In genomic region chr7:44262031-44262430, GRCh38 we compare ENCODE assay signal across 14 cellular contexts.
DNase-seq lines count a peak whose midpoint lies in the region; ATAC-seq and TF ChIP-seq lines count a peak whose summit lies in the region.
"Had no signal": no experiment of that assay in that cellular context is flagged by ENCODE, and none has a peak within 500 bp of the region (broad histone marks: within the 10 kb centered on the region; RNA-seq: fewer than 3 reads in every experiment).

No MANE protein-coding gene starts in this region.

- TF ChIP-seq POLR2A in esophagus squamous epithelium (IDR thresholded peaks at IDR 0.05), result no peak

- H3K4me1 ChIP-seq in right atrium auricular region (peaks cover 0 to 76% of the 10 kb centered on the region in 2 donors), skeletal muscle tissue (ENCODE audit: control insufficient read depth in 3 of 3, insufficient read depth in 3 of 3, low read length in 3 of 3) (peaks cover 64 to 94% (median 86%) of the 10 kb centered on the region in 3 donors), esophagus squamous epithelium (peaks cover 28 to 79% (median 49%) of the 10 kb centered on the region in 3 donors)

- H3K4me3 ChIP-seq in right atrium auricular region, result no peak overlapping the region
- no peak overlapping the region for H3K4me3 ChIP-seq in epithelial cell of esophagus (ENCODE audit: low read length)
- H3K4me3 ChIP-seq in skeletal muscle tissue (ENCODE audit: low read length in 3 of 3), result no peak overlapping the region
- no peak overlapping the region for H3K4me3 ChIP-seq in esophagus squamous epithelium

- peak overlapping the region; percentile 81 to 89 for H3K27ac ChIP-seq in right atrium auricular region
- no peak overlapping the region for H3K27ac ChIP-seq in skeletal muscle tissue (ENCODE audit: low read depth, low read length)
- no peak overlapping the region for H3K27ac ChIP-seq in esophagus squamous epithelium
- H3K27ac ChIP-seq: HL-60 had no signal

- no peaks in the 10 kb centered on the region for H3K36me3 ChIP-seq in right atrium auricular region
- H3K36me3 ChIP-seq in skeletal muscle tissue (ENCODE audit: control insufficient read depth in 3 of 3, insufficient read depth in 3 of 3, low read length in 3 of 3), result no peaks in the 10 kb centered on the region
- H3K36me3 ChIP-seq in esophagus squamous epithelium, result no peaks in the 10 kb centered on the region

- WGBS in esophagus squamous epithelium, 2 donors, result no CpG with 5 or more reads among the region's 9 CpGs

- intact Hi-C loops in left cardiac atrium (cut with DNase I) (loop anchor here in 1 of 2 donors (5.0 kb wide), 1 partner anchor 45 kb away; no protein-coding TSS in a partner anchor), esophagus squamous epithelium (cut with DNase I) (no loop called here)

- TF ChIP-seq CTCF in right atrium auricular region (IDR thresholded peaks at IDR 0.05), result no peak
- TF ChIP-seq CTCF in epithelial cell of esophagus (IDR thresholded peaks at IDR 0.05; ENCODE audit: insufficient read depth, low read depth, low read length, missing control alignments), result no peak
- no peak for TF ChIP-seq CTCF in esophagus squamous epithelium (IDR thresholded peaks at IDR 0.05)

- H3K9me3 ChIP-seq in right atrium auricular region (no peaks in the 10 kb centered on the region), skeletal muscle tissue (ENCODE audit: control insufficient read depth in 3 of 3, low read length in 3 of 3) (no peaks in the 10 kb centered on the region), esophagus squamous epithelium (no peaks in the 10 kb centered on the region)

- DNase-seq in right atrium auricular region (ENCODE audit: low spot score), result no peak
- no peak for DNase-seq in left cardiac atrium
- DNase-seq in NCI-H69 (lab: John Stamatoyannopoulos, UW), result peak; percentile 28
- DNase-seq in epithelial cell of esophagus (ENCODE audit: low read depth), result peak; percentile 61
- DNase-seq in esophagus squamous epithelium (lab: John Stamatoyannopoulos, UW), result no peak
- DNase-seq in DMS153 (lab: John Stamatoyannopoulos, UW), result no peak
- DNase-seq in middle frontal gyrus (ENCODE audit: extremely low spot score, low spot score), result no peak
- DNase-seq: 8988T; AML-193; C1 segment of cervical spinal cord; CD4-positive, alpha-beta T cell; DMS53 had no signal

- H3K27me3 ChIP-seq in right atrium auricular region (no peaks in the 10 kb centered on the region), skeletal muscle tissue (ENCODE audit: control insufficient read depth in 3 of 3, insufficient read depth in 3 of 3, low read length in 3 of 3) (peaks cover 0 to 6% (median 5%) of the 10 kb centered on the region in 3 donors), esophagus squamous epithelium (peaks cover 0 to 83% (median 0%) of the 10 kb centered on the region in 4 donors)

- peak overlapping the region in 2 of 3 donors; percentile 45 to 57 for H3K9ac ChIP-seq in skeletal muscle tissue (ENCODE audit: low read depth in 1 of 3, low read length in 3 of 3)

- no peak for ATAC-seq in left cardiac atrium

Comparison
In these comparisons a context has a peak if more than half of its experiments do, and no peak if none do; other contexts are left out.
1. DNase-seq: peak in NCI-H69 (single experiment) and epithelial cell of esophagus (single experiment); none in right atrium auricular region (single experiment), left cardiac atrium (single experiment), esophagus squamous epithelium (single experiment), DMS153 (single experiment) and middle frontal gyrus (single experiment).
2. H3K27ac ChIP-seq: peak in right atrium auricular region (2 of 2); none in skeletal muscle tissue (single experiment) and esophagus squamous epithelium (0 of 4).